ENCODE assay signal across 1 cellular context in genomic region chr1:44532567-44532944, GRCh38.
TF ChIP-seq lines count a peak whose summit lies in the region.

No MANE protein-coding gene starts in this region.

TF ChIP-seq in K562, 482 proteins besides CTCF, POLR2A, EP300 and RAD21:
- TF ChIP-seq BRF2 (IDR thresholded peaks at IDR 0.05; ENCODE audit: borderline replicate concordance, insufficient read depth, insufficient read length) (no peak), ZNF217 (CRISPR knock-in tag; IDR thresholded peaks at IDR 0.05) (no peak), JUND (IDR thresholded peaks at IDR 0.05; ENCODE audit: borderline replicate concordance, low read depth, low read length) (peak; percentile 9; the same call in 1 of the 2 replicates), JUND (tag; IDR thresholded peaks at IDR 0.05; ENCODE audit: borderline replicate concordance, low read depth, low read length) (no peak), LARP7 (IDR thresholded peaks at IDR 0.05) (no peak), SPI1 (IDR thresholded peaks at IDR 0.05; ENCODE audit: borderline replicate concordance, low read depth, low read length) (0 out of 2 replicates have a peak, but pooled peaks have one; percentile 1), ZNF507 (tag; conservative IDR thresholded peaks at IDR 0.05) (peak; percentile 92), RCOR1 (IDR thresholded peaks at IDR 0.05; ENCODE audit: borderline replicate concordance in 1 of 2, low read depth in 2 of 2, low read length in 2 of 2) (peak in 1 of 2 experiments; percentile 26; a peak in 1 of 4 replicates), SP2 (IDR thresholded peaks at IDR 0.05; ENCODE audit: extremely low read depth, low read depth, low read length, poor library complexity, severe bottlenecking) (no peak), ZBTB34 (CRISPR knock-in tag; IDR thresholded peaks at IDR 0.05) (no peak), HOMEZ (CRISPR knock-in tag; IDR thresholded peaks at IDR 0.05) (no peak), TSC22D4 (tag; IDR thresholded peaks at IDR 0.05) (no peak), ZKSCAN8 (CRISPR knock-in tag; IDR thresholded peaks at IDR 0.05) (0 out of 2 replicates have a peak, but pooled peaks have one; percentile 6), TEAD4 (IDR thresholded peaks at IDR 0.05; ENCODE audit: low read length) (no peak), TEAD4 (CRISPR knock-in tag; IDR thresholded peaks at IDR 0.05; ENCODE audit: borderline replicate concordance) (no peak), ELK1 (CRISPR knock-in tag; IDR thresholded peaks at IDR 0.05) (no peak)
TF ChIP-seq in K562: peak in this region for 5.
